26 cellular contexts compared by ENCODE assay signal in the genomic region with DNA sequence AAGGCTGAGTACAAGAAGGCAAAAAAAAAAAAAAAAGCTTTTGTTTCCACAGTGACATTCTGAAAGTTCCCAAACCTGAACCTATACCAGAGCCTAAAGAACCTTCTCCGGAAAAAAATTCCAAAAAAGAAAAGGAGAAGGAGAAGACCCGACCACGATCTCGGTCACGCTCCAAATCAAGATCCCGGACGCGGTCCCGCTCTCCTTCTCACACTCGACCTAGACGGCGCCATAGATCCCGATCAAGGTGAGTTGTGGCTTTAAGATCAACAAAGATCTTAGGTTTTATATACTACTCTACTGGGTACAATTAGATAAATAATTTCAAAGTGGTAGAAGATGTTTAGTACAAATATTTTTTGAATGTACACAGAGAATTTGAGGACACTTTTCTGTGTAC. TPM values are rescaled to one million over a fixed set of nuclear protein-coding genes. Genes with fewer than 3 reads are reported as not detected.
DNase-seq lines count a peak whose midpoint lies in the region; ATAC-seq, FAIRE-seq and TF ChIP-seq lines count a peak whose summit lies in the region.
"Had no signal": no experiment of that assay in that cellular context is flagged by ENCODE, and none has a peak within 500 bp of the region (broad histone marks: within the 10 kb centered on the region; RNA-seq: fewer than 3 reads in every experiment).

No MANE protein-coding gene starts in this region.

- H3K9me3 ChIP-seq in T-helper 17 cell (ENCODE audit: control insufficient read depth, low read length, poor library complexity, severe bottlenecking) (no peaks in the 10 kb centered on the region), kidney (ENCODE audit: control insufficient read depth in 1 of 2, low read length in 2 of 2) (no peaks in the 10 kb centered on the region)
- H3K9me3 ChIP-seq: A549; BE2C; BLaER1 treated with 17β-estradiol and CSF1 and Interleukin-3, amounts not matched to agents 10 nM and 100 nM had no signal

- no peak overlapping the region for H3K4me3 Mint-ChIP-seq in activated T-cell treated with anti-CD3 and anti-CD28 coated beads, Interleukin-2, amount 50 U/mL, for 72 hours
- H3K4me3 Mint-ChIP-seq in Calu3 (ENCODE audit: low read depth, unreplicated experiment) (no peak overlapping the region), T-helper 17 cell (no peak overlapping the region)
- H3K4me3 Mint-ChIP-seq: CD14-positive monocyte; CD4-positive, alpha-beta memory T cell had no signal

- DNase-seq in activated T-cell treated with anti-CD3 and anti-CD28 coated beads, Interleukin-2, amount 50 U/mL, for 72 hours = no peak
- no peak for DNase-seq in activated T-cell treated with anti-CD3 and anti-CD28 coated beads, Interleukin-2, amount 50 U/mL, for 1 hour
- DNase-seq in Calu3 (no peak), T-helper 17 cell (no peak), kidney (peak; percentile 52), mesenteric fat pad (ENCODE audit: low spot score) (no peak), NCI-H524 treated with DMSO at 0.1 percent for 48 hours (lab: John Stamatoyannopoulos, UW) (no peak)
- DNase-seq in stimulated activated CD8-positive, alpha-beta memory T cell treated with anti-CD3 and anti-CD28 coated beads, Interleukin-4, amount 100 ng/mL, for 48 hours = no peak
- DNase-seq: 8988T; ACHN; AML-193; BE2C; CD4-positive, alpha-beta memory T cell; COR-L47; DMS153; DND-41; GM23248; H7; HCEC 1CT had no signal

- no peak overlapping the region for H3K4me3 ChIP-seq in kidney (ENCODE audit: low read length in 2 of 2)
- H3K4me3 ChIP-seq: A549; BLaER1 treated with 17β-estradiol and CSF1 and Interleukin-3, amounts not matched to agents 10 nM and 100 nM; GM12878; GM23248 had no signal

- H3K27me3 Mint-ChIP-seq in activated T-cell treated with anti-CD3 and anti-CD28 coated beads, Interleukin-2, amount 50 U/mL, for 72 hours (ENCODE audit: low read depth) = no peaks in the 10 kb centered on the region
- H3K27me3 Mint-ChIP-seq in Calu3 (ENCODE audit: unreplicated experiment) (no peaks in the 10 kb centered on the region), T-helper 17 cell (no peaks in the 10 kb centered on the region)
- H3K27me3 Mint-ChIP-seq: CD4-positive, alpha-beta memory T cell had no signal

- TF ChIP-seq CTCF in Calu3 (IDR thresholded peaks at IDR 0.05; ENCODE audit: unreplicated experiment) (no peak), kidney (IDR thresholded peaks at IDR 0.05; ENCODE audit: borderline replicate concordance, extremely low read depth, insufficient read depth) (no peak)

- H3K4me1 Mint-ChIP-seq in activated T-cell treated with anti-CD3 and anti-CD28 coated beads, Interleukin-2, amount 50 U/mL, for 72 hours (ENCODE audit: low read depth) = peaks cover 57% of the 10 kb centered on the region
- peaks cover 12% of the 10 kb centered on the region for H3K4me1 Mint-ChIP-seq in Calu3 (ENCODE audit: low read depth, unreplicated experiment)
- H3K4me1 Mint-ChIP-seq in T-helper 17 cell = peaks cover 24% of the 10 kb centered on the region
- H3K4me1 Mint-ChIP-seq: CD14-positive monocyte had no signal

- intact Hi-C loops in Calu3 (cut with micrococcal nuclease; ENCODE audit: unreplicated experiment) (no loop called here), kidney (cut with DNase I) (no loop called here)

- H3K36me3 ChIP-seq in kidney (ENCODE audit: control insufficient read depth in 1 of 2, insufficient read depth in 2 of 2, low read length in 2 of 2) = peaks cover 50 to 89% of the 10 kb centered on the region in 2 donors

- ATAC-seq in activated T-cell treated with anti-CD3 and anti-CD28 coated beads, Interleukin-2, amount 50 U/mL, for 72 hours (replicated peaks in 1 of 2) = no peak
- no peak for ATAC-seq in T-helper 17 cell
- ATAC-seq: A549, GM12878 had no signal

- peak overlapping the region; percentile 68 for H3K27ac Mint-ChIP-seq in activated T-cell treated with anti-CD3 and anti-CD28 coated beads, Interleukin-2, amount 50 U/mL, for 72 hours
- H3K27ac Mint-ChIP-seq in Calu3 (ENCODE audit: unreplicated experiment) (peak overlapping the region; percentile 44), T-helper 17 cell (peak overlapping the region; percentile 19)

- CTCF ChIA-PET in Calu3 (lab: Charles Lee) = no interaction called here

- BruUV-seq in Calu3 (replicated peaks; lab: Mats Ljungman, UMichigan) = no TSS peak

- peaks cover 20 to 67% of the 10 kb centered on the region in 2 donors for H3K36me3 Mint-ChIP-seq in activated T-cell treated with anti-CD3 and anti-CD28 coated beads, Interleukin-2, amount 50 U/mL, for 72 hours (ENCODE audit: insufficient read depth in 2 of 2)
- peaks cover 82% of the 10 kb centered on the region for H3K36me3 Mint-ChIP-seq in Calu3 (ENCODE audit: insufficient read depth, unreplicated experiment)
- H3K36me3 Mint-ChIP-seq in T-helper 17 cell (ENCODE audit: low read depth) = peaks cover 20% of the 10 kb centered on the region

- no peak overlapping the region for H3K9ac ChIP-seq in kidney (ENCODE audit: low read length in 2 of 2)
- H3K9ac ChIP-seq: BLaER1 treated with 17β-estradiol and CSF1 and Interleukin-3, amounts not matched to agents 10 nM and 100 nM; GM23248 had no signal

- no peaks in the 10 kb centered on the region for H3K4me1 ChIP-seq in kidney (ENCODE audit: control insufficient read depth in 1 of 2, insufficient read depth in 1 of 2, low read depth in 1 of 2, low read length in 2 of 2)
- H3K4me1 ChIP-seq: BE2C; BLaER1 treated with 17β-estradiol and CSF1 and Interleukin-3, amounts not matched to agents 10 nM and 100 nM had no signal

- FAIRE-seq in kidney (lab: Jason Lieb, UNC) = no peak
- FAIRE-seq: A549, G401.6, GM12878, GM19239, H1 had no signal

- no peaks in the 10 kb centered on the region for H3K9me3 Mint-ChIP-seq in activated T-cell treated with anti-CD3 and anti-CD28 coated beads, Interleukin-2, amount 50 U/mL, for 72 hours
- H3K9me3 Mint-ChIP-seq in Calu3 (ENCODE audit: low read depth, unreplicated experiment) = no peaks in the 10 kb centered on the region
- H3K9me3 Mint-ChIP-seq: CD14-positive monocyte; CD4-positive, alpha-beta memory T cell had no signal

- H3K27ac ChIP-seq in kidney (ENCODE audit: low read depth in 2 of 2, low read length in 2 of 2) = no peak overlapping the region
- H3K27ac ChIP-seq: A549; BLaER1 treated with 17β-estradiol and CSF1 and Interleukin-3, amounts not matched to agents 10 nM and 100 nM; GM23248 had no signal

RNA-seq across cellular contexts. Expression of a gene that starts 9.3 kb away (rescaled TPM):
- 100 to 1,000 TPM; 187 to 223 TPM for total RNA-seq in activated T-cell treated with anti-CD3 and anti-CD28 coated beads, Interleukin-2, amount 50 U/mL, for 72 hours
- total RNA-seq in Calu3 (2022) = 122 and 130 TPM in 2 replicates
- 100 to 1,000 TPM; 289 to 319 TPM for total RNA-seq in T-helper 17 cell
- 123 TPM for total RNA-seq in kidney
- 21.1 TPM for polyA plus RNA-seq in kidney (ENCODE audit: insufficient read depth, low read depth, low replicate concordance)
- 103 TPM for total RNA-seq in mesenteric fat pad
